Comparison of ENCODE assay signal across 25 cellular contexts in the genomic region with DNA sequence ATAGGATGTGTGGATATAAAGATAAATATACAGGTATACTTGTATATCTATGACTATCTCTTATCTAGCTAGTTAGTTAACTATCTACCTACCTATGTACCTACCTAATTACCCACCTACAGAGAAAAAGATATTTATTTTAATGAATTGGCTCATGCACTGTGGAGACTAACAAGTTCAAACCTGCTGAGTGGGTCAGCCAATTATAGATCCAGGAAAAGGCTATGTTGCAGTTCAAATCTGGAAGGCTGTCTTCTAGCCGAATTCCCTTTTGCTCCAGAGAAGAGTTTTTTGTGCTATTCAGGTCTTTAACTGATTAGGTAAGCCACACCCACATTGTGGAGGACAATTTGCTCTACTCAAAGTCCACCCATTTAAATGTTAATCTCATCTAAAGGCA.
DNase-seq lines count a peak whose midpoint lies in the region; ATAC-seq, FAIRE-seq and TF ChIP-seq lines count a peak whose summit lies in the region.
"Had no signal": no experiment of that assay in that cellular context is flagged by ENCODE, and none has a peak within 500 bp of the region (broad histone marks: within the 10 kb centered on the region; RNA-seq: fewer than 3 reads in every experiment).

No MANE protein-coding gene starts in this region.

- no peak overlapping the region for H3K9ac ChIP-seq in HepG2 (ENCODE audit: insufficient read depth, low read depth, low read length)
- H3K9ac ChIP-seq: BLaER1 had no signal

- H2AFZ ChIP-seq in HepG2 (ENCODE audit: low read length), result no peak overlapping the region

- TF ChIP-seq EP300 in HepG2 (IDR thresholded peaks at IDR 0.05; ENCODE audit: low read depth in 2 of 2, low read length in 2 of 2), result no peak
- TF ChIP-seq EP300 in HepG2 (CRISPR knock-in tag; IDR thresholded peaks at IDR 0.05; ENCODE audit: borderline replicate concordance), result no peak

- H3K36me3 ChIP-seq in right lobe of liver (no peaks in the 10 kb centered on the region), HepG2 (replicated peaks in 1 of 2; ENCODE audit: control insufficient read depth in 1 of 2, insufficient read depth in 2 of 2, low read length in 2 of 2) (no peaks in the 10 kb centered on the region), bronchial epithelial cell (ENCODE audit: control insufficient read depth, insufficient read depth, low read length) (no peaks in the 10 kb centered on the region)
- H3K36me3 ChIP-seq: BE2C, BLaER1 had no signal

- in situ Hi-C loops in HepG2 (cut with HindIII; ENCODE audit: extremely low pct_ligation_motif_present, low pct_unique_long_range_greater_than_20kb), result no loop called here

- H3K9me3 ChIP-seq in right lobe of liver, result no peaks in the 10 kb centered on the region
- peaks cover 88% of the 10 kb centered on the region for H3K9me3 ChIP-seq in HepG2 (ENCODE audit: low read length)
- H3K9me3 ChIP-seq: BE2C, BLaER1 had no signal

- no peak for FAIRE-seq in HepG2 (lab: Jason Lieb, UNC)
- FAIRE-seq in bronchial epithelial cell (lab: Jason Lieb, UNC), result no peak
- FAIRE-seq: A204.1, GM12878, GM12892, GM18507 had no signal

- TF ChIP-seq POLR2A in right lobe of liver (IDR thresholded peaks at IDR 0.05) (no peak), HepG2 (IDR thresholded peaks at IDR 0.05; ENCODE audit: insufficient read depth in 1 of 2, low read depth in 2 of 2, low read length in 2 of 2) (no peak)

- BruUV-seq in HepG2 (replicated peaks; lab: Mats Ljungman, UMichigan), result no TSS peak

- WGBS in right lobe of liver (ENCODE audit: insufficient coverage, low coverage, low lambda C conversion rate, missing lambda C conversion rate), result 13% methylated on average over 1 of the region's 1 CpG
- WGBS in HepG2 (ENCODE audit: low lambda C conversion rate), result 0% methylated on average over 1 of the region's 1 CpG

- ATAC-seq in right lobe of liver (peak; percentile 28 to 65 (median 32)), HepG2 (no peak), HG03565 (IDR thresholded peaks at IDR 0.05; ENCODE audit: unreplicated experiment) (no peak), GM19324 (IDR thresholded peaks at IDR 0.05; ENCODE audit: low FRiP score, unreplicated experiment) (no peak)
- ATAC-seq: GM12878 had no signal

- H3K4me1 ChIP-seq in right lobe of liver (peaks cover 0 to 6% (median 0%) of the 10 kb centered on the region in 4 donors), HepG2 (ENCODE audit: insufficient read depth, low read length) (no peaks in the 10 kb centered on the region)
- H3K4me1 ChIP-seq: BE2C, BLaER1 had no signal

- H3K27ac ChIP-seq in right lobe of liver (no peak overlapping the region), HepG2 (ENCODE audit: extremely low read length, insufficient read depth, low read length) (no peak overlapping the region)
- H3K27ac ChIP-seq: BLaER1 had no signal

- no peaks in the 10 kb centered on the region for H4K20me1 ChIP-seq in HepG2 (ENCODE audit: insufficient read depth, low read length)
- H4K20me1 ChIP-seq: BLaER1 had no signal

- TF ChIP-seq RAD21 in HepG2 (CRISPR knock-in tag; IDR thresholded peaks at IDR 0.05), result no peak

- intact Hi-C loops in right lobe of liver (cut with DNase I) (no loop called here), HepG2 (cut with micrococcal nuclease; ENCODE audit: unreplicated experiment) (no loop called here)

- TF ChIP-seq CTCF in right lobe of liver (IDR thresholded peaks at IDR 0.05) (no peak), HepG2 (CRISPR knock-in tag; IDR thresholded peaks at IDR 0.05) (no peak), bronchial epithelial cell (IDR thresholded peaks at IDR 0.05; ENCODE audit: insufficient read depth, low read length, severe bottlenecking) (no peak)

- POLR2A ChIA-PET in HepG2 (lab: Yijun Ruan, JAX), result no interaction called here

- H3K27me3 ChIP-seq in right lobe of liver (no peaks in the 10 kb centered on the region), HepG2 (ENCODE audit: control insufficient read depth in 1 of 2, insufficient read depth in 2 of 2, low read length in 2 of 2) (no peaks in the 10 kb centered on the region), bronchial epithelial cell (ENCODE audit: control insufficient read depth, insufficient read depth, low read length) (no peaks in the 10 kb centered on the region)
- H3K27me3 ChIP-seq: BE2C, BLaER1 had no signal

- DNase-seq in right lobe of liver (no peak), HepG2 (ENCODE audit: low spot score) (no peak), bronchial epithelial cell (ENCODE audit: low read depth) (peak; percentile 12)
- DNase-seq: 8988T; ACHN; BE2C; C1 segment of cervical spinal cord; CD4-positive, alpha-beta memory T cell; CD4-positive, CD25-positive, alpha-beta regulatory T cell; CD8-positive, alpha-beta memory T cell; COR-L47; DMS 273 treated with DMSO at 0.1 percent for 48 hours; DMS153; DMS53; DMS79; DND-41; EL; GDM1 had no signal

- CTCF ChIA-PET in HepG2 (lab: Yijun Ruan, JAX; ENCODE audit: low intra/inter-chr PET ratio, low total read pairs), result no interaction called here

- no peak overlapping the region for H3K4me2 ChIP-seq in HepG2 (ENCODE audit: low read depth, low read length)
- H3K4me2 ChIP-seq: BLaER1 had no signal

- H3K4me3 ChIP-seq in right lobe of liver (no peak overlapping the region), HepG2 (replicated peaks in 1 of 3; ENCODE audit: insufficient read depth in 1 of 3, low read depth in 2 of 3, low read length in 3 of 3) (no peak overlapping the region), bronchial epithelial cell (ENCODE audit: low read depth, low read length) (no peak overlapping the region)
- H3K4me3 ChIP-seq: BLaER1, GM12878 had no signal

- no peaks in the 10 kb centered on the region for H3K79me2 ChIP-seq in HepG2 (ENCODE audit: insufficient read depth, low read length)

TF ChIP-seq in HepG2, 621 proteins besides CTCF, POLR2A, EP300 and RAD21:
- TF ChIP-seq, protein P1, sequence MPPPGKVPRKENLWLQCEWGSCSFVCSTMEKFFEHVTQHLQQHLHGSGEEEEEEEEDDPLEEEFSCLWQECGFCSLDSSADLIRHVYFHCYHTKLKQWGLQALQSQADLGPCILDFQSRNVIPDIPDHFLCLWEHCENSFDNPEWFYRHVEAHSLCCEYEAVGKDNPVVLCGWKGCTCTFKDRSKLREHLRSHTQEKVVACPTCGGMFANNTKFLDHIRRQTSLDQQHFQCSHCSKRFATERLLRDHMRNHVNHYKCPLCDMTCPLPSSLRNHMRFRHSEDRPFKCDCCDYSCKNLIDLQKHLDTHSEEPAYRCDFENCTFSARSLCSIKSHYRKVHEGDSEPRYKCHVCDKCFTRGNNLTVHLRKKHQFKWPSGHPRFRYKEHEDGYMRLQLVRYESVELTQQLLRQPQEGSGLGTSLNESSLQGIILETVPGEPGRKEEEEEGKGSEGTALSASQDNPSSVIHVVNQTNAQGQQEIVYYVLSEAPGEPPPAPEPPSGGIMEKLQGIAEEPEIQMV (CRISPR knock-in tag; IDR thresholded peaks at IDR 0.05; ENCODE audit: low read depth), result no peak
- TF ChIP-seq MED13 (CRISPR knock-in tag; IDR thresholded peaks at IDR 0.05) (no peak), ZNF343 (CRISPR knock-in tag; IDR thresholded peaks at IDR 0.05) (no peak), POLR2AphosphoS2 (IDR thresholded peaks at IDR 0.05; ENCODE audit: low read depth, low read length) (no peak), ZNF235 (CRISPR knock-in tag; IDR thresholded peaks at IDR 0.05; ENCODE audit: borderline replicate concordance) (no peak), MBNL3 (CRISPR knock-in tag; conservative IDR thresholded peaks at IDR 0.05) (no peak), NCOA2 (CRISPR knock-in tag; IDR thresholded peaks at IDR 0.05) (no peak)

Comparison
In these comparisons a context has a peak if more than half of its experiments do, and no peak if none do; other contexts are left out.
1. ATAC-seq: peak in right lobe of liver (4 of 4); none in HepG2 (single experiment), HG03565 (single experiment) and GM19324 (single experiment).